8 cellular contexts compared by ENCODE assay signal in the genomic region with DNA sequence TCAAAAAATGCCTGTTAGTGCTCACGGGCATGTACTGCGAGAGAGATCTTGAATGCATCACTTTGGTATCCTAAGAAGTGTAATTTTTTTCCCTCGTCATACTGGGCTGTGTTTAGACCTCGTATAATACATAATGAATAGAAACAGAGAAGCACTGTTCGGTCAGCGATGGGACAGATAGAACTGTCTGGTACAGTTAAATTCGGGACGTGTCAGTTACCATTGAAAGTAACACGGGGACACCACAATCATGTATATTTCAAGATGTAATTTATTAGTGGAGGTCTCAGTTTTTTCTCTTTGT. TPM values are rescaled to one million over a fixed set of nuclear protein-coding genes. Genes with fewer than 3 reads are reported as not detected.
DNase-seq lines count a peak whose midpoint lies in the region; ATAC-seq and TF ChIP-seq lines count a peak whose summit lies in the region.

No MANE protein-coding gene starts in this region.

- DNase-seq in ELR (ENCODE audit: low read depth) (peak; percentile 33), RWPE2 (ENCODE audit: low spot score) (no peak), epithelial cell of proximal tubule (ENCODE audit: low read depth) (no peak), KBM-7 (no peak), amniotic stem cell (lab: John Stamatoyannopoulos, UW) (no peak)
- DNase-seq in activated effector memory CD4-positive, alpha-beta T cell treated with Interleukin-2 at 50 U/mL for 16 hours, result no peak

- H3K36me3 ChIP-seq in RWPE2 (ENCODE audit: low read depth), result peaks cover 8% of the 10 kb centered on the region
- no peaks in the 10 kb centered on the region for H3K36me3 ChIP-seq in parathyroid adenoma (ENCODE audit: control insufficient read depth, insufficient read depth, low read length)

- H3K27ac ChIP-seq in RWPE2 (ENCODE audit: poor library complexity, severe bottlenecking), result peak overlapping the region; percentile 82
- H3K27ac ChIP-seq in parathyroid adenoma, result peak overlapping the region; percentile 95

- peak overlapping the region; percentile 64 for H3K4me3 ChIP-seq in RWPE2 (ENCODE audit: severe bottlenecking)
- H3K4me3 ChIP-seq in epithelial cell of proximal tubule (ENCODE audit: low read depth, low read length), result peak overlapping the region; percentile 90
- H3K4me3 ChIP-seq in parathyroid adenoma (ENCODE audit: low read depth, low read length), result peak overlapping the region; percentile 82

- ATAC-seq in RWPE2 (ENCODE audit: low read depth) (no peak), HG02884 (IDR thresholded peaks at IDR 0.05; ENCODE audit: unreplicated experiment) (no peak)

- H3K79me2 ChIP-seq in parathyroid adenoma, result peaks cover 20% of the 10 kb centered on the region

- peak overlapping the region; percentile 78 for H3K4me2 ChIP-seq in parathyroid adenoma (ENCODE audit: low read length)

- TF ChIP-seq CTCF in RWPE2 (IDR thresholded peaks at IDR 0.05; ENCODE audit: poor library complexity, severe bottlenecking) (no peak), epithelial cell of proximal tubule (conservative IDR thresholded peaks at IDR 0.05; ENCODE audit: low read depth, low read length) (no peak), parathyroid adenoma (IDR thresholded peaks at IDR 0.05) (no peak)

- H3K9me3 ChIP-seq in RWPE2 (ENCODE audit: severe bottlenecking) (no peaks in the 10 kb centered on the region), parathyroid adenoma (ENCODE audit: control insufficient read depth, low read length) (no peaks in the 10 kb centered on the region)

- H3K9ac ChIP-seq in parathyroid adenoma, result no peak overlapping the region

- in situ Hi-C loops in KBM-7 (cut with MboI; ENCODE audit: low pct_unique_long_range_greater_than_20kb, low sequenced_read_pairs), result loop anchor here (25.0 kb wide), 1 partner anchor 421 kb away; no protein-coding TSS in a partner anchor

- H2AFZ ChIP-seq in parathyroid adenoma, result peak overlapping the region; percentile 96

- H3K27me3 ChIP-seq in RWPE2 (ENCODE audit: insufficient read depth, poor library complexity, severe bottlenecking) (no peaks in the 10 kb centered on the region), parathyroid adenoma (ENCODE audit: control insufficient read depth, insufficient read depth, low read length) (no peaks in the 10 kb centered on the region)

- H3K4me1 ChIP-seq in RWPE2 (ENCODE audit: insufficient read depth, poor library complexity, severe bottlenecking) (peaks cover 18% of the 10 kb centered on the region), parathyroid adenoma (peaks cover 20% of the 10 kb centered on the region)

RNA-seq across cellular contexts. Expression of a gene that starts 1.8 kb away (rescaled TPM):
- total RNA-seq in epithelial cell of proximal tubule, result 39.3 and 41.0 TPM in 2 replicates

RNA-seq across cellular contexts. Expression of a gene that starts 2.0 kb away (rescaled TPM):
- total RNA-seq in epithelial cell of proximal tubule, result 0.86 and 1.2 TPM in 2 replicates
